7 cellular contexts compared by ENCODE assay signal in the genomic region with DNA sequence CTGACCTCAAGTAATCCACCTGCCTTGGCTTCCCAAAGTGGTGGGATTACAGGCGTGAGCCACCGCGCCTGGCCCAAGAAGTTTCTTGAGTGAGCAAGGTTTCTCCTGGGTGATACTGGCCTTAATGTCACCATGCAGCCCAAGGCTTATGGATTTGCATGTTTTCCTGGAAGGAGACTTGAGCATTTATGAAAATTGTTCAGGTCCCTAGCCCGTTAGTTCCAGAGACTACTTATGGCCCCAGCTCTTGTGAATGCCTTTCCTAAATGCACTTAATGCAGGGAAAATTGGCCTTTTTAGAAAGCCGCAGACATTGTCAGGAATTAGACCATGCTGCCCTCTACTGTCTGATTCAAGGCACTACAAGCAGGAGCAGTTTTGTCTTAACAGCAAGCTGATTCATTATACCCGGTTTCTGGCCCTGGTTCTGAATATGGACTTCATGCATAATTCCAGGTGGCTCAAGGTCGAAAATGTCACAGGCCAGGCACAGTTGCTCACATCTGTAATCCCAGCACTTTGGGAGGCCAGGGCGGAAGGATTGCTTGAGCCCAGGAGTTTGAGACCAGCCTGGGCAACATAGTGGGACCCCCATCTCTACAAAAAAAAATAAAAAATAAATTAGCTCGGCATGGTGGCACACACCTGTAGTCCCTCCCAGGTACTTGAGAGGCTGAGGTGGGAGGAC.
DNase-seq lines count a peak whose midpoint lies in the region; ATAC-seq and TF ChIP-seq lines count a peak whose summit lies in the region.

No MANE protein-coding gene starts in this region.

- ATAC-seq in GM18502 (IDR thresholded peaks at IDR 0.05; ENCODE audit: poor library complexity, unreplicated experiment): no peak

- H3K27ac ChIP-seq in SK-N-MC (no peak overlapping the region), hepatocyte (no peak overlapping the region), sigmoid colon (no peak overlapping the region)

- H3K4me1 ChIP-seq in hepatocyte (ENCODE audit: insufficient read depth) (no peaks in the 10 kb centered on the region), sigmoid colon (peaks cover 0 to 4% (median 1%) of the 10 kb centered on the region in 4 donors)

- no peaks in the 10 kb centered on the region for H4K20me1 ChIP-seq in hepatocyte (ENCODE audit: insufficient read depth, poor library complexity, severe bottlenecking)

- no peaks in the 10 kb centered on the region for H3K9me2 ChIP-seq in hepatocyte (replicated peaks; ENCODE audit: insufficient read depth)

- no peak overlapping the region for H3K4me2 ChIP-seq in hepatocyte

- TF ChIP-seq POLR2A in sigmoid colon (IDR thresholded peaks at IDR 0.05): no peak

- DNase-seq in GM12864 (ENCODE audit: low read depth) (peak; percentile 61), NCI-H1092 (lab: John Stamatoyannopoulos, UW) (peak; percentile 46), SK-N-MC (ENCODE audit: low read depth, low spot score) (peak; percentile 62), astrocyte of the hippocampus (ENCODE audit: low read depth, low spot score) (peak; percentile 88), hepatocyte (ENCODE audit: low spot score) (peak; percentile 87), sigmoid colon (no peak)

- H3K9me3 ChIP-seq in SK-N-MC (ENCODE audit: low read depth, low read length) (no peaks in the 10 kb centered on the region), hepatocyte (ENCODE audit: low read depth) (no peaks in the 10 kb centered on the region), sigmoid colon (no peaks in the 10 kb centered on the region)

- no peaks in the 10 kb centered on the region for H3K79me2 ChIP-seq in hepatocyte

- H3K4me3 ChIP-seq in GM12864 (ENCODE audit: low read depth, low read length): no peak overlapping the region
- no peak overlapping the region for H3K4me3 ChIP-seq in SK-N-MC
- no peak overlapping the region for H3K4me3 ChIP-seq in hepatocyte
- no peak overlapping the region for H3K4me3 ChIP-seq in sigmoid colon

- TF ChIP-seq EP300 in sigmoid colon (IDR thresholded peaks at IDR 0.05): no peak

- H3K36me3 ChIP-seq in SK-N-MC (ENCODE audit: insufficient read depth, low read length) (no peaks in the 10 kb centered on the region), hepatocyte (replicated peaks; ENCODE audit: insufficient read depth, low read depth) (no peaks in the 10 kb centered on the region), sigmoid colon (peaks cover 0 to 15% (median 2%) of the 10 kb centered on the region in 4 donors)

- intact Hi-C loops in sigmoid colon (cut with DNase I): loop anchor here (5.0 to 10.0 kb wide), 4 partner anchors 91 to 671 kb away; a partner anchor contains a TSS

- H2AFZ ChIP-seq in hepatocyte: no peak overlapping the region

- 51% methylated on average over 9 of the region's 9 CpGs for WGBS in hepatocyte (ENCODE audit: low lambda C conversion rate, missing lambda C conversion rate)
- 49 to 52% methylated on average over 9 of the region's 9 CpGs for WGBS in sigmoid colon, 2 donors

- peak; percentile 94 for TF ChIP-seq CTCF in GM12864 (IDR thresholded peaks at IDR 0.05; ENCODE audit: low read depth, low read length, missing control alignments)
- peak; percentile 98 for TF ChIP-seq CTCF in hepatocyte (IDR thresholded peaks at IDR 0.05; ENCODE audit: poor library complexity)
- peak; percentile 60 to 97 (median 92) for TF ChIP-seq CTCF in sigmoid colon (IDR thresholded peaks at IDR 0.05)

- no peaks in the 10 kb centered on the region for H3K27me3 ChIP-seq in hepatocyte
- no peaks in the 10 kb centered on the region for H3K27me3 ChIP-seq in sigmoid colon

- H3K9ac ChIP-seq in SK-N-MC (ENCODE audit: insufficient read length): no peak overlapping the region
